25 cellular contexts compared by ENCODE assay signal in genomic region chr14:79466938-79467527, GRCh38.
"Had no signal": no experiment of that assay in that cellular context is flagged by ENCODE, and none has a peak within 500 bp of the region (broad histone marks: within the 10 kb centered on the region; RNA-seq: fewer than 3 reads in every experiment).

No MANE protein-coding gene starts in this region.

- H3K36me3 Mint-ChIP-seq: memory B cell; mesothelial cell of epicardium; natural killer cell; neural progenitor cell; stimulated activated memory B cell treated with anti-CD40 and anti-IgM and Interleukin-4, amounts not matched to agents 10 μg/mL and 1 μg/mL and 100 μg/mL, for 72 hours had no signal

- H3K36me3 ChIP-seq: esophagus squamous epithelium, gastroesophageal sphincter, left ventricle myocardium inferior, lower lobe of right lung, neural progenitor cell, pancreas, tibial artery, upper lobe of left lung, vagina had no signal

- DNase-seq: effector memory CD4-positive, alpha-beta T cell; esophagus squamous epithelium; foreskin fibroblast; glutamatergic neuron; left cardiac atrium; left ventricle myocardium inferior; lower lobe of right lung; natural killer cell; occipital lobe; pancreas; stimulated activated CD4-positive, alpha-beta T cell treated with anti-CD3 and anti-CD28 coated beads, Interleukin-4, amount 100 ng/mL, for 1 hour; stimulated activated CD8-positive, alpha-beta memory T cell treated with anti-CD3 and anti-CD28 coated beads, Interleukin-4, amount 100 ng/mL, for 48 hours; tibial artery had no signal

- H3K9me3 ChIP-seq: esophagus squamous epithelium, gastroesophageal sphincter, left ventricle myocardium inferior, lower lobe of right lung, pancreas, tibial artery, upper lobe of left lung, vagina had no signal

- H3K27ac Mint-ChIP-seq: memory B cell; mesothelial cell of epicardium; natural killer cell; neural progenitor cell; progenitor cell of endocrine pancreas; stimulated activated memory B cell treated with anti-CD40 and anti-IgM and Interleukin-4, amounts not matched to agents 10 μg/mL and 1 μg/mL and 100 μg/mL, for 72 hours; stimulated activated naive CD8-positive, alpha-beta T cell treated with anti-CD3 and anti-CD28 coated beads, Interleukin-15, Interleukin-2, amounts not matched to agents 100 ng/mL and 50 ng/mL, for 24 hours had no signal

- H3K27me3 Mint-ChIP-seq: memory B cell; progenitor cell of endocrine pancreas; stimulated activated memory B cell treated with anti-CD40 and anti-IgM and Interleukin-4, amounts not matched to agents 10 μg/mL and 1 μg/mL and 100 μg/mL, for 72 hours; stimulated activated naive CD8-positive, alpha-beta T cell treated with anti-CD3 and anti-CD28 coated beads, Interleukin-15, Interleukin-2, amounts not matched to agents 100 ng/mL and 50 ng/mL, for 24 hours had no signal

- H3K9ac ChIP-seq: neural progenitor cell had no signal

- H3K27ac ChIP-seq: epithelial cell of prostate, esophagus squamous epithelium, gastroesophageal sphincter, left ventricle myocardium inferior, lower lobe of right lung, neural progenitor cell, pancreas, tibial artery, upper lobe of left lung, vagina had no signal

- H3K9me3 Mint-ChIP-seq: mesothelial cell of epicardium, neural progenitor cell had no signal

- H3K4me2 ChIP-seq: neural progenitor cell, smooth muscle cell had no signal

- H3K4me3 Mint-ChIP-seq: memory B cell; mesothelial cell of epicardium; natural killer cell; neural progenitor cell; stimulated activated memory B cell treated with anti-CD40 and anti-IgM and Interleukin-4, amounts not matched to agents 10 μg/mL and 1 μg/mL and 100 μg/mL, for 72 hours; stimulated activated naive CD8-positive, alpha-beta T cell treated with anti-CD3 and anti-CD28 coated beads, Interleukin-15, Interleukin-2, amounts not matched to agents 100 ng/mL and 50 ng/mL, for 24 hours had no signal

- H3K4me1 ChIP-seq: esophagus squamous epithelium, left ventricle myocardium inferior, lower lobe of right lung, tibial artery, upper lobe of left lung, vagina had no signal

- ATAC-seq: gastroesophageal sphincter; left cardiac atrium; natural killer cell; pancreas; right cardiac atrium; stimulated activated memory B cell treated with anti-CD40 and anti-IgM and Interleukin-4, amounts not matched to agents 10 μg/mL and 1 μg/mL and 100 μg/mL, for 72 hours had no signal

- H2AFZ ChIP-seq: neural progenitor cell had no signal

- H3K4me1 Mint-ChIP-seq: memory B cell; natural killer cell; stimulated activated memory B cell treated with anti-CD40 and anti-IgM and Interleukin-4, amounts not matched to agents 10 μg/mL and 1 μg/mL and 100 μg/mL, for 72 hours had no signal

- H3K27me3 ChIP-seq: esophagus squamous epithelium, gastroesophageal sphincter, neural progenitor cell, pancreas, tibial artery, upper lobe of left lung, vagina had no signal

- H3K4me3 ChIP-seq: esophagus squamous epithelium, gastroesophageal sphincter, left ventricle myocardium inferior, lower lobe of right lung, neural progenitor cell, pancreas, smooth muscle cell, tibial artery, upper lobe of left lung, vagina had no signal
